ENCODE assay signal across 8 cellular contexts in the genomic region with DNA sequence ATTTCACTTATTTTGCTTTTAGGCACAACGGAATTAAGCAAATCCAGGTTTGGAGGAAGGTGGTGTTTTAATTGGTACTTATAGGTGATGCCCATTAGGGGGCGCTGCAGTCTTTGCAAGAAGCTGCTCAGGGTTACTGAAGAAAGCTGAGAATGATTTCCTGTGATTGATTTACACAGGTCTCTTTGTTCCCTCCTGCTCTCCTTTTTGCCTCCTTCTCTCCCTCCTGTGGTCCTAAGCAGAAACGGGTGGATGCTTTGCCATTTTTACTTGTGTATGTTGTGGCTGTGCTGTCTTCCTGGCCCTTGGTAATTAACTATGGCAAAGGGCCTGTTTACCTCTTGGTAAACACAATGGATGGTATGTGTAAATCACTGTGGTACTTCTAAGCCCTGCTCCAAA.
DNase-seq lines count a peak whose midpoint lies in the region; ATAC-seq, FAIRE-seq and TF ChIP-seq lines count a peak whose summit lies in the region.

No MANE protein-coding gene starts in this region.

- H3K27ac ChIP-seq in RWPE2 (ENCODE audit: poor library complexity, severe bottlenecking) (no peak overlapping the region), thyroid gland (peak overlapping the region in 1 of 3 donors; percentile 32)

- TF ChIP-seq CTCF in RWPE2 (IDR thresholded peaks at IDR 0.05; ENCODE audit: poor library complexity, severe bottlenecking) (peak; percentile 70), thyroid gland (IDR thresholded peaks at IDR 0.05) (peak; percentile 66 to 92 (median 88))

- H3K4me1 ChIP-seq in RWPE2 (ENCODE audit: insufficient read depth, poor library complexity, severe bottlenecking) (no peaks in the 10 kb centered on the region), thyroid gland (peaks cover 17 to 34% of the 10 kb centered on the region in 2 donors)

- 20 to 21% methylated on average over 3 of the region's 3 CpGs for WGBS in thyroid gland, 2 donors

- ATAC-seq in RWPE2 (ENCODE audit: low read depth): no peak
- ATAC-seq in HG03108 (IDR thresholded peaks at IDR 0.05; ENCODE audit: unreplicated experiment): no peak

- intact Hi-C loops in thyroid gland (cut with DNase I): loop anchor here (2.0 kb wide), 1 partner anchor 154 kb away; the partner anchor contains the start of gene TCP11

- H3K4me3 ChIP-seq in MG63 (no peak overlapping the region), RWPE2 (ENCODE audit: severe bottlenecking) (no peak overlapping the region), thyroid gland (replicated peaks in 1 of 3) (no peak overlapping the region)

- H3K36me3 ChIP-seq in MG63 (peaks cover 47% of the 10 kb centered on the region), RWPE2 (ENCODE audit: low read depth) (peaks cover 80% of the 10 kb centered on the region), thyroid gland (peaks cover 2 to 10% of the 10 kb centered on the region in 2 donors)

- H3K27me3 ChIP-seq in MG63 (no peaks in the 10 kb centered on the region), RWPE2 (ENCODE audit: insufficient read depth, poor library complexity, severe bottlenecking) (no peaks in the 10 kb centered on the region), thyroid gland (no peaks in the 10 kb centered on the region)

- TF ChIP-seq POLR2A in thyroid gland (IDR thresholded peaks at IDR 0.05): no peak

- H3K9me3 ChIP-seq in MG63: no peaks in the 10 kb centered on the region
- no peaks in the 10 kb centered on the region for H3K9me3 ChIP-seq in RWPE2 (ENCODE audit: severe bottlenecking)
- H3K9me3 ChIP-seq in thyroid gland: no peaks in the 10 kb centered on the region

- peak; percentile 85 for DNase-seq in DMS153 treated with DMSO at 0.1 percent for 48 hours (lab: John Stamatoyannopoulos, UW; ENCODE audit: unreplicated experiment)
- DNase-seq in MG63: peak; percentile 73
- no peak for DNase-seq in RWPE2 (ENCODE audit: low spot score)
- DNase-seq in activated effector memory CD4-positive, alpha-beta T cell treated with Interleukin-2 at 50 U/mL for 16 hours: peak; percentile 4
- DNase-seq in frontal cortex (ENCODE audit: low spot score in 2 of 2): peak; percentile 37 to 68
- DNase-seq in occipital lobe (lab: John Stamatoyannopoulos, UW): peak; percentile 7
- peak; percentile 77 to 81 for DNase-seq in thyroid gland

- no peak for FAIRE-seq in frontal cortex (lab: Jason Lieb, UNC)
